1 cellular context compared by ENCODE assay signal in genomic region chr4:105060628-105061027, GRCh38.
A peak's percentile ranks its signal among the peaks of the same experiment; 100 is the strongest.
TF ChIP-seq lines count a peak whose summit lies in the region.

No MANE protein-coding gene starts in this region.

TF ChIP-seq in GM12878, 131 proteins besides CTCF, POLR2A, EP300 and RAD21 (continued from another document):
- TF ChIP-seq HCFC1 (IDR thresholded peaks at IDR 0.05; ENCODE audit: low read length) (no peak), LARP7 (IDR thresholded peaks at IDR 0.05) (no peak), HDAC6 (IDR thresholded peaks at IDR 0.05; ENCODE audit: unreplicated experiment) (no peak), BRCA1 (IDR thresholded peaks at IDR 0.05; ENCODE audit: low read depth, low read length) (no peak), ZBTB33 (IDR thresholded peaks at IDR 0.05) (no peak), TCF3 (IDR thresholded peaks at IDR 0.05; ENCODE audit: borderline replicate concordance, insufficient read depth, low read depth, low read length) (peak; percentile 87), NR2F1 (conservative IDR thresholded peaks at IDR 0.05) (peak; percentile 85), NR2C1 (IDR thresholded peaks at IDR 0.05) (no peak), SMC3 (IDR thresholded peaks at IDR 0.05; ENCODE audit: borderline replicate concordance, low read length) (0 out of 2 replicates have a peak, but pooled peaks have one; percentile 16), ZBTB4 (CRISPR knock-in tag; IDR thresholded peaks at IDR 0.05) (no peak), FOXM1 (IDR thresholded peaks at IDR 0.05; ENCODE audit: low read depth, low read length) (peak; percentile 98), TCF12 (IDR thresholded peaks at IDR 0.05; ENCODE audit: low read depth, low read length) (0 out of 2 replicates have a peak, but pooled peaks have one; percentile 68), EGR1 (IDR thresholded peaks at IDR 0.05; ENCODE audit: borderline replicate concordance in 1 of 2, low read depth in 2 of 2, low read length in 2 of 2) (no peak; a peak in 1 of 3 replicates), TAF1 (IDR thresholded peaks at IDR 0.05; ENCODE audit: borderline replicate concordance, low read depth, low read length) (peak; percentile 61; the same call in 1 of the 2 replicates), USF1 (IDR thresholded peaks at IDR 0.05; ENCODE audit: borderline replicate concordance, extremely low read length, insufficient read depth, low read depth, low read length) (no peak), SP1 (IDR thresholded peaks at IDR 0.05; ENCODE audit: low read depth, low read length) (peak; percentile 80), HSF1 (IDR thresholded peaks at IDR 0.05; ENCODE audit: low read depth, low read length) (no peak), YY1 (IDR thresholded peaks at IDR 0.05; ENCODE audit: low read depth, low read length) (0 out of 2 replicates have a peak, but pooled peaks have one; percentile 22), BCLAF1 (IDR thresholded peaks at IDR 0.05) (no peak), MLLT1 (IDR thresholded peaks at IDR 0.05) (peak; percentile 94), ETV6 (conservative IDR thresholded peaks at IDR 0.05 in 1 of 2, IDR thresholded peaks at IDR 0.05 in 1 of 2; ENCODE audit: borderline replicate concordance in 1 of 2, low read depth in 1 of 2) (peak in 1 of 2 experiments; percentile 98; a peak in 2 of 4 replicates), MEF2A (IDR thresholded peaks at IDR 0.05; ENCODE audit: insufficient read depth, low read depth, low read length) (peak; percentile 96), SUZ12 (IDR thresholded peaks at IDR 0.05; ENCODE audit: unreplicated experiment) (no peak), NFYA (IDR thresholded peaks at IDR 0.05; ENCODE audit: borderline replicate concordance, low read depth, low read length) (no peak), NR2C2 (IDR thresholded peaks at IDR 0.05; ENCODE audit: borderline replicate concordance, control insufficient read depth, insufficient read length, low read depth) (no peak), SIX5 (IDR thresholded peaks at IDR 0.05; ENCODE audit: low read depth, low read length, severe bottlenecking) (no peak), SUPT20H (IDR thresholded peaks at IDR 0.05; ENCODE audit: borderline replicate concordance, control insufficient read depth, low read depth, low read length) (no peak), MTA2 (IDR thresholded peaks at IDR 0.05; ENCODE audit: low read depth) (peak; percentile 100), CEBPB (IDR thresholded peaks at IDR 0.05; ENCODE audit: borderline replicate concordance in 1 of 2, low read depth in 2 of 2, low read length in 2 of 2) (peak in 1 of 2 experiments; percentile 93; a peak in 1 of 4 replicates), TARDBP (IDR thresholded peaks at IDR 0.05; ENCODE audit: borderline replicate concordance) (peak; percentile 60; the same call in 1 of the 2 replicates), BCL3 (IDR thresholded peaks at IDR 0.05; ENCODE audit: borderline replicate concordance, insufficient read depth, low read depth, low read length, poor library complexity, severe bottlenecking) (peak; percentile 90), BCL11A (IDR thresholded peaks at IDR 0.05; ENCODE audit: low read depth, low read length) (peak; percentile 100), PBX3 (IDR thresholded peaks at IDR 0.05; ENCODE audit: insufficient replicate concordance, low read depth, low read length) (no peak), E2F8 (IDR thresholded peaks at IDR 0.05; ENCODE audit: low read depth, partially characterized antibody) (peak; percentile 51), PKNOX1 (IDR thresholded peaks at IDR 0.05) (peak; percentile 38; the same call in 1 of the 2 replicates), CBX5 (IDR thresholded peaks at IDR 0.05; ENCODE audit: low read depth) (peak; percentile 80), ZNF274 (IDR thresholded peaks at IDR 0.05; ENCODE audit: insufficient read depth, insufficient read length) (no peak), CHD1 (IDR thresholded peaks at IDR 0.05; ENCODE audit: low read depth, low read length) (no peak)
